8 cellular contexts compared by ENCODE assay signal in genomic region chr10:71696635-71697326, GRCh38. TPM values are rescaled to one million over a fixed set of nuclear protein-coding genes. Genes with fewer than 3 reads are reported as not detected.
A peak's percentile ranks its signal among the peaks of the same experiment; 100 is the strongest.
DNase-seq lines count a peak whose midpoint lies in the region; ATAC-seq and TF ChIP-seq lines count a peak whose summit lies in the region.

No MANE protein-coding gene starts in this region.

- no peak overlapping the region for H2BK5ac ChIP-seq in H9 (ENCODE audit: insufficient read length, low read length)

- no peak overlapping the region for H3K27ac Mint-ChIP-seq in H9
- no peak overlapping the region for H3K27ac Mint-ChIP-seq in activated naive CD4-positive, alpha-beta T cell treated with anti-CD3 and anti-CD28 coated beads for 36 hours

- no peak overlapping the region for H2AK5ac ChIP-seq in H9 (ENCODE audit: insufficient read length, low read length)

- peak; percentile 75 for ATAC-seq in left ventricle myocardium superior
- no peak for ATAC-seq in GM21528 (IDR thresholded peaks at IDR 0.05; ENCODE audit: low FRiP score, unreplicated experiment)
- no peak for ATAC-seq in HG03108 (IDR thresholded peaks at IDR 0.05; ENCODE audit: unreplicated experiment)

- no peak overlapping the region for H3K27ac ChIP-seq in H9 (ENCODE audit: insufficient read length, low read depth, low read length)

- H2AFZ ChIP-seq in H9 (ENCODE audit: low read length): no peak overlapping the region

- no peaks in the 10 kb centered on the region for H3K36me3 Mint-ChIP-seq in H9 (ENCODE audit: insufficient read depth in 1 of 3, low read depth in 3 of 3)
- no peaks in the 10 kb centered on the region for H3K36me3 Mint-ChIP-seq in activated naive CD4-positive, alpha-beta T cell treated with anti-CD3 and anti-CD28 coated beads for 36 hours (ENCODE audit: low read depth)

- no peak overlapping the region for H4K8ac ChIP-seq in H9 (replicated peaks; ENCODE audit: insufficient read length, low read depth, low read length)

- WGBS in H9 (ENCODE audit: extremely low coverage, insufficient read length, low lambda C conversion rate): no CpG with 5 or more reads among the region's 10 CpGs

- H3K9me3 ChIP-seq in H9 (ENCODE audit: control insufficient read depth, low read depth, low read length): no peaks in the 10 kb centered on the region

- no peaks in the 10 kb centered on the region for H3K79me2 ChIP-seq in H9 (ENCODE audit: insufficient read depth, low read length)

- peaks cover 2 to 9% of the 10 kb centered on the region in 2 experiments; a peak in 3 of 4 replicates for H3K4me1 Mint-ChIP-seq in H9
- peaks cover 35% of the 10 kb centered on the region for H3K4me1 Mint-ChIP-seq in activated naive CD4-positive, alpha-beta T cell treated with anti-CD3 and anti-CD28 coated beads for 36 hours (ENCODE audit: low read depth)

- H3K27me3 Mint-ChIP-seq in H9 (ENCODE audit: low read depth): no peaks in the 10 kb centered on the region
- no peaks in the 10 kb centered on the region for H3K27me3 Mint-ChIP-seq in activated naive CD4-positive, alpha-beta T cell treated with anti-CD3 and anti-CD28 coated beads for 36 hours (ENCODE audit: low read depth)

- peak; percentile 97 for TF ChIP-seq CTCF in H9 (conservative IDR thresholded peaks at IDR 0.05)

- CTCF ChIA-PET in activated naive CD4-positive, alpha-beta T cell treated with anti-CD3 and anti-CD28 coated beads for 36 hours (lab: Charles Lee): interaction anchor here (0.6 to 9.6 kb wide), 34 partner anchors 10 to 1211 kb away, joined by 3 to 138 read pairs (median 4); partner anchors contain the start of genes SLC29A3 and VSIR

- H3K4me3 Mint-ChIP-seq in H9: no peak overlapping the region
- H3K4me3 Mint-ChIP-seq in activated naive CD4-positive, alpha-beta T cell treated with anti-CD3 and anti-CD28 coated beads for 36 hours: no peak overlapping the region

- no peak overlapping the region for H2BK120ac ChIP-seq in H9 (ENCODE audit: low read depth, low read length, poor library complexity, severe bottlenecking)

- no peak overlapping the region for H3K4ac ChIP-seq in H9 (ENCODE audit: low read depth, low read length)

- no peaks in the 10 kb centered on the region for H3K23me2 ChIP-seq in H9 (ENCODE audit: insufficient read length, low read depth, low read length, poor library complexity, severe bottlenecking)

- no peak overlapping the region for H3K56ac ChIP-seq in H9 (ENCODE audit: insufficient read length, low read depth, low read length)

- no peak overlapping the region for H3K9ac ChIP-seq in H9 (ENCODE audit: extremely low read depth, insufficient read length, low read length)

- H3K79me1 ChIP-seq in H9 (ENCODE audit: insufficient read depth, low read depth, low read length, poor library complexity, severe bottlenecking): no peaks in the 10 kb centered on the region

- H4K5ac ChIP-seq in H9 (ENCODE audit: insufficient read length, low read depth, low read length): no peak overlapping the region

- DNase-seq in Ammon's horn (ENCODE audit: low spot score) (peak; percentile 55), H9 (peak; percentile 85), SK-N-DZ (ENCODE audit: low spot score) (peak; percentile 55), left ventricle myocardium superior (peak; percentile 86)
- DNase-seq in activated naive CD4-positive, alpha-beta T cell treated with anti-CD3 and anti-CD28 coated beads for 36 hours: peak; percentile 76
- peak; percentile 71 for DNase-seq in stimulated activated CD4-positive, alpha-beta T cell treated with anti-CD3 and anti-CD28 coated beads, Interleukin-12 subunit alpha, Interleukin-12 subunit beta, amount 100 ng/mL, for 4 hours

- no peak overlapping the region for H2BK20ac ChIP-seq in H9 (ENCODE audit: low read depth, low read length, poor library complexity, severe bottlenecking)

- no peak overlapping the region for H3K18ac ChIP-seq in H9 (ENCODE audit: insufficient read length, low read depth, low read length)

- H3K23ac ChIP-seq in H9 (ENCODE audit: insufficient read length, low read depth, low read length): no peak overlapping the region

- H3K9me3 Mint-ChIP-seq in H9: no peaks in the 10 kb centered on the region
- no peaks in the 10 kb centered on the region for H3K9me3 Mint-ChIP-seq in activated naive CD4-positive, alpha-beta T cell treated with anti-CD3 and anti-CD28 coated beads for 36 hours

- H3K14ac ChIP-seq in H9 (ENCODE audit: insufficient read depth, low read length): no peak overlapping the region

- H4K20me1 ChIP-seq in H9 (ENCODE audit: control insufficient read depth, insufficient read depth, insufficient read length): no peaks in the 10 kb centered on the region

- no peak overlapping the region for H3K4me2 ChIP-seq in H9 (ENCODE audit: insufficient read depth, insufficient read length, low read length)

- H3T11ph ChIP-seq in H9 (ENCODE audit: low read length): no peak overlapping the region

- H3K4me1 ChIP-seq in H9 (ENCODE audit: insufficient read depth, low read length): no peaks in the 10 kb centered on the region

- no peaks in the 10 kb centered on the region for H3K27me3 ChIP-seq in H9 (ENCODE audit: insufficient read depth, low read length)

- H4K91ac ChIP-seq in H9 (ENCODE audit: insufficient read length, low read depth, low read length): no peak overlapping the region

- intact Hi-C loops in activated naive CD4-positive, alpha-beta T cell treated with anti-CD3 and anti-CD28 coated beads for 36 hours (cut with micrococcal nuclease): loop anchor here (1.0 to 2.0 kb wide), 2 partner anchors 300 to 382 kb away; partner anchors contain the start of gene CDH23
- intact Hi-C loops in left ventricle myocardium superior (cut with micrococcal nuclease): no loop called here

- no peak overlapping the region for H2BK15ac ChIP-seq in H9 (ENCODE audit: low read depth, low read length)

- no peak overlapping the region for H2BK12ac ChIP-seq in H9 (ENCODE audit: insufficient read length, low read depth, low read length)

RNA-seq across cellular contexts. Expression of gene C10orf105, which starts 22.8 kb away (rescaled TPM):
- total RNA-seq in H9 (2021) (0.24 and 0.26 TPM in 2 replicates), left ventricle myocardium superior (0.07 TPM)
- polyA plus RNA-seq in SK-N-DZ (2014; cell fraction: cytosol; rRNA removed): not detected in 2 replicates
- polyA plus RNA-seq in SK-N-DZ (2014; cell fraction: nucleus; rRNA removed): not detected in 2 replicates
- under 1 TPM; 0.32 to 0.36 TPM for total RNA-seq in activated naive CD4-positive, alpha-beta T cell treated with anti-CD3 and anti-CD28 coated beads for 36 hours
